In genomic region chr1:232283864-232284263, GRCh38 we compare ENCODE assay signal across 30 cellular contexts.
DNase-seq lines count a peak whose midpoint lies in the region; ATAC-seq and TF ChIP-seq lines count a peak whose summit lies in the region.
"Had no signal": no experiment of that assay in that cellular context is flagged by ENCODE, and none has a peak within 500 bp of the region (broad histone marks: within the 10 kb centered on the region; RNA-seq: fewer than 3 reads in every experiment).

No MANE protein-coding gene starts in this region.

- ATAC-seq in GM18867 (IDR thresholded peaks at IDR 0.05; ENCODE audit: unreplicated experiment): no peak
- no peak for ATAC-seq in stimulated activated naive B cell treated with anti-CD40 and anti-IgM and Interleukin-4, amounts not matched to agents 10 μg/mL and 1 μg/mL and 100 μg/mL, for 72 hours (replicated peaks)
- ATAC-seq: activated T-cell treated with anti-CD3 and anti-CD28 coated beads, Interleukin-2, amount 50 U/mL, for 72 hours; effector memory CD8-positive, alpha-beta T cell; foreskin keratinocyte; heart left ventricle; naive thymus-derived CD8-positive, alpha-beta T cell; PC-3; psoas muscle; Right ventricle myocardium inferior; sciatic nerve had no signal

- H3K4me3 ChIP-seq in fibroblast of villous mesenchyme (ENCODE audit: low read depth, low read length): no peak overlapping the region
- H3K4me3 ChIP-seq: coronary artery, heart left ventricle, psoas muscle, transverse colon had no signal

- H3K27me3 Mint-ChIP-seq in stimulated activated naive B cell treated with anti-CD40 and anti-IgM and Interleukin-4, amounts not matched to agents 10 μg/mL and 1 μg/mL and 100 μg/mL, for 72 hours: peaks cover 0 to under 1% of the 10 kb centered on the region in 2 donors

- no peaks in the 10 kb centered on the region for H3K36me3 Mint-ChIP-seq in stimulated activated naive B cell treated with anti-CD40 and anti-IgM and Interleukin-4, amounts not matched to agents 10 μg/mL and 1 μg/mL and 100 μg/mL, for 72 hours
- H3K36me3 Mint-ChIP-seq: activated CD4-positive, alpha-beta memory T cell treated with anti-CD3 and anti-CD28 coated beads for 36 hours; naive thymus-derived CD8-positive, alpha-beta T cell had no signal

- TF ChIP-seq CTCF in 22Rv1 (IDR thresholded peaks at IDR 0.05): no peak
- no peak for TF ChIP-seq CTCF in fibroblast of villous mesenchyme (IDR thresholded peaks at IDR 0.05; ENCODE audit: insufficient read depth, low read depth, low read length)

- no peaks in the 10 kb centered on the region for H3K4me1 Mint-ChIP-seq in stimulated activated naive B cell treated with anti-CD40 and anti-IgM and Interleukin-4, amounts not matched to agents 10 μg/mL and 1 μg/mL and 100 μg/mL, for 72 hours
- H3K4me1 Mint-ChIP-seq: naive thymus-derived CD8-positive, alpha-beta T cell had no signal

- no peak overlapping the region for H3K4me3 Mint-ChIP-seq in stimulated activated naive B cell treated with anti-CD40 and anti-IgM and Interleukin-4, amounts not matched to agents 10 μg/mL and 1 μg/mL and 100 μg/mL, for 72 hours
- H3K4me3 Mint-ChIP-seq: activated CD4-positive, alpha-beta memory T cell treated with anti-CD3 and anti-CD28 coated beads for 36 hours; activated T-cell treated with anti-CD3 and anti-CD28 coated beads, Interleukin-2, amount 50 U/mL, for 72 hours; effector memory CD8-positive, alpha-beta T cell; H9; naive thymus-derived CD8-positive, alpha-beta T cell had no signal

- H3K27ac Mint-ChIP-seq in stimulated activated naive B cell treated with anti-CD40 and anti-IgM and Interleukin-4, amounts not matched to agents 10 μg/mL and 1 μg/mL and 100 μg/mL, for 72 hours: no peak overlapping the region
- H3K27ac Mint-ChIP-seq: activated CD4-positive, alpha-beta memory T cell treated with anti-CD3 and anti-CD28 coated beads for 36 hours; activated T-cell treated with anti-CD3 and anti-CD28 coated beads, Interleukin-2, amount 50 U/mL, for 72 hours; effector memory CD8-positive, alpha-beta T cell; naive thymus-derived CD8-positive, alpha-beta T cell had no signal

- peak overlapping the region; percentile 41 for H3K27ac ChIP-seq in 22Rv1
- H3K27ac ChIP-seq: coronary artery, foreskin keratinocyte, heart left ventricle, psoas muscle, transverse colon had no signal

- H3K9me3 Mint-ChIP-seq in stimulated activated naive B cell treated with anti-CD40 and anti-IgM and Interleukin-4, amounts not matched to agents 10 μg/mL and 1 μg/mL and 100 μg/mL, for 72 hours: no peaks in the 10 kb centered on the region
- H3K9me3 Mint-ChIP-seq: activated CD4-positive, alpha-beta memory T cell treated with anti-CD3 and anti-CD28 coated beads for 36 hours; activated T-cell treated with anti-CD3 and anti-CD28 coated beads, Interleukin-2, amount 50 U/mL, for 72 hours; effector memory CD8-positive, alpha-beta T cell; H9; naive thymus-derived CD8-positive, alpha-beta T cell had no signal

- peak; percentile 75 for DNase-seq in DMS153 (lab: John Stamatoyannopoulos, UW)
- DNase-seq in NCI-H1092 (lab: John Stamatoyannopoulos, UW): peak; percentile 25
- DNase-seq in fibroblast of villous mesenchyme (ENCODE audit: low read depth): peak; percentile 35
- no peak for DNase-seq in stimulated activated naive B cell treated with anti-CD40 and anti-IgM and Interleukin-4, amounts not matched to agents 10 μg/mL and 1 μg/mL and 100 μg/mL, for 72 hours
- DNase-seq in NCI-H1048 (lab: John Stamatoyannopoulos, UW): no peak
- no peak for DNase-seq in COLO668 (lab: John Stamatoyannopoulos, UW; ENCODE audit: unreplicated experiment)
- DNase-seq: activated CD4-positive, alpha-beta memory T cell treated with anti-CD3 and anti-CD28 coated beads for 36 hours; activated CD4-positive, CD25-positive, alpha-beta regulatory T cell treated with anti-CD3 and anti-CD28 coated beads, Interleukin-2, amount 50 U/mL, for 72 hours; activated naive CD4-positive, alpha-beta T cell treated with Interleukin-2 at 50 U/mL for 16 hours; activated T-cell treated with anti-CD3 and anti-CD28 coated beads, Interleukin-2, amount 50 U/mL, for 72 hours; DND-41; effector memory CD8-positive, alpha-beta T cell; foreskin keratinocyte; H9; heart left ventricle; Karpas-422; naive thymus-derived CD8-positive, alpha-beta T cell; NCI-H1105; NCI-H187; NCI-H510A treated with DMSO at 0.1 percent for 48 hours; PC-3; psoas muscle; stimulated activated CD4-positive, alpha-beta T cell treated with anti-CD3 and anti-CD28 coated beads, Interleukin-4, amount 100 ng/mL, for 1 hour; T-helper 2 cell; transverse colon had no signal

Comparison
In these comparisons a context has a peak if more than half of its experiments do, and no peak if none do; other contexts are left out.
1. DNase-seq: peak in DMS153 (single experiment), NCI-H1092 (single experiment) and fibroblast of villous mesenchyme (single experiment); none in stimulated activated naive B cell treated with anti-CD40 and anti-IgM and Interleukin-4, amounts not matched to agents 10 μg/mL and 1 μg/mL and 100 μg/mL, for 72 hours (single experiment), NCI-H1048 (single experiment) and COLO668 (single experiment).